Comparison of ENCODE assay signal across 1 cellular context in genomic region chr11:60763692-60764369, GRCh38.
TF ChIP-seq lines count a peak whose summit lies in the region.

No MANE protein-coding gene starts in this region.

TF ChIP-seq in SK-N-SH, 30 proteins besides CTCF, POLR2A, EP300 and RAD21 (continued from another document):
- TF ChIP-seq, protein P1, sequence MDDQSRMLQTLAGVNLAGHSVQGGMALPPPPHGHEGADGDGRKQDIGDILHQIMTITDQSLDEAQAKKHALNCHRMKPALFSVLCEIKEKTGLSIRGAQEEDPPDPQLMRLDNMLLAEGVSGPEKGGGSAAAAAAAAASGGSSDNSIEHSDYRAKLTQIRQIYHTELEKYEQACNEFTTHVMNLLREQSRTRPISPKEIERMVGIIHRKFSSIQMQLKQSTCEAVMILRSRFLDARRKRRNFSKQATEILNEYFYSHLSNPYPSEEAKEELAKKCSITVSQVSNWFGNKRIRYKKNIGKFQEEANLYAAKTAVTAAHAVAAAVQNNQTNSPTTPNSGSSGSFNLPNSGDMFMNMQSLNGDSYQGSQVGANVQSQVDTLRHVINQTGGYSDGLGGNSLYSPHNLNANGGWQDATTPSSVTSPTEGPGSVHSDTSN (IDR thresholded peaks at IDR 0.05) = no peak
- TF ChIP-seq MEF2A (IDR thresholded peaks at IDR 0.05; ENCODE audit: borderline replicate concordance, low read depth) (no peak), FOSL2 (IDR thresholded peaks at IDR 0.05; ENCODE audit: borderline replicate concordance, low read depth) (no peak), RXRA (IDR thresholded peaks at IDR 0.05; ENCODE audit: borderline replicate concordance, low read depth) (no peak), FOXM1 (IDR thresholded peaks at IDR 0.05; ENCODE audit: low read depth) (no peak), USF2 (IDR thresholded peaks at IDR 0.05; ENCODE audit: borderline replicate concordance, low read depth, low read length) (no peak), GATA2 (CRISPR knock-in tag; IDR thresholded peaks at IDR 0.05) (no peak), MXI1 (IDR thresholded peaks at IDR 0.05; ENCODE audit: low read depth, low read length) (no peak), GABPA (IDR thresholded peaks at IDR 0.05; ENCODE audit: low read depth) (no peak), TEAD4 (IDR thresholded peaks at IDR 0.05; ENCODE audit: borderline replicate concordance, insufficient read depth) (no peak), RFX5 (IDR thresholded peaks at IDR 0.05; ENCODE audit: low read length) (no peak), FOXJ3 (CRISPR knock-in tag; IDR thresholded peaks at IDR 0.05) (no peak)
